In genomic region chr19:47239152-47239551, GRCh38 we compare ENCODE assay signal across 11 cellular contexts. TPM values are rescaled to one million over a fixed set of nuclear protein-coding genes. Genes with fewer than 3 reads are reported as not detected.
DNase-seq lines count a peak whose midpoint lies in the region; ATAC-seq and TF ChIP-seq lines count a peak whose summit lies in the region.
"Had no signal": no experiment of that assay in that cellular context is flagged by ENCODE, and none has a peak within 500 bp of the region (broad histone marks: within the 10 kb centered on the region; RNA-seq: fewer than 3 reads in every experiment).

No MANE protein-coding gene starts in this region.

- 17 to 40% methylated on average over 2 to 13 of the region's 16 CpGs for WGBS in transverse colon (ENCODE audit: low coverage in 1 of 2), 2 donors

- TF ChIP-seq CTCF in lower lobe of right lung (IDR thresholded peaks at IDR 0.05) (no peak), transverse colon (IDR thresholded peaks at IDR 0.05) (no peak)

- POLR2A ChIA-PET in activated naive CD8-positive, alpha-beta T cell treated with anti-CD3 and anti-CD28 coated beads, Interleukin-2, amount 10 ng/mL, durations not matched to agents 7 days and 5 days (lab: Charles Lee): interaction anchor here (0.6 to 3.3 kb wide), 3 partner anchors 10 to 28 kb away, joined by 3 to 30 read pairs (median 4); no protein-coding TSS in a partner anchor

- no peak for DNase-seq in activated naive CD4-positive, alpha-beta T cell treated with Interleukin-2 at 50 U/mL for 16 hours
- DNase-seq in activated naive CD8-positive, alpha-beta T cell treated with anti-CD3 and anti-CD28 coated beads, Interleukin-2, amount 10 ng/mL, durations not matched to agents 7 days and 5 days: peak; percentile 41
- no peak for DNase-seq in lower lobe of right lung
- no peak for DNase-seq in transverse colon
- DNase-seq in GM19238 (ENCODE audit: insufficient read length, low spot score): no peak
- no peak for DNase-seq in NCI-H226
- no peak for DNase-seq in NCI-H187 treated with DMSO at 0.1 percent for 48 hours (lab: John Stamatoyannopoulos, UW)
- DNase-seq: DND-41, KBM-7 had no signal

- ATAC-seq in activated naive CD8-positive, alpha-beta T cell treated with anti-CD3 and anti-CD28 coated beads, Interleukin-2, amount 10 ng/mL, durations not matched to agents 7 days and 5 days (ENCODE audit: low read depth): no peak
- ATAC-seq in lower lobe of right lung: no peak

- no peak for TF ChIP-seq POLR2A in transverse colon (IDR thresholded peaks at IDR 0.05)

- H3K9me3 ChIP-seq in lower lobe of right lung: no peaks in the 10 kb centered on the region
- no peaks in the 10 kb centered on the region for H3K9me3 ChIP-seq in transverse colon

- peak overlapping the region; percentile 25 for H3K27ac Mint-ChIP-seq in activated naive CD4-positive, alpha-beta T cell treated with anti-CD3 and anti-CD28 coated beads, Interleukin-2, amount 50 U/mL, for 24 hours
- H3K27ac Mint-ChIP-seq in activated naive CD8-positive, alpha-beta T cell treated with anti-CD3 and anti-CD28 coated beads, Interleukin-2, amount 10 ng/mL, durations not matched to agents 7 days and 5 days: peak overlapping the region; percentile 71

- H3K4me1 ChIP-seq in lower lobe of right lung (peaks cover 34% of the 10 kb centered on the region), transverse colon (peaks cover 8 to 39% (median 32%) of the 10 kb centered on the region in 4 donors)

- H3K27ac ChIP-seq in lower lobe of right lung (no peak overlapping the region), transverse colon (peak overlapping the region in 1 of 4 donors; percentile 4)
- H3K27ac ChIP-seq: SK-N-MC had no signal

- H3K27me3 ChIP-seq in lower lobe of right lung (ENCODE audit: low read depth): peaks cover 14% of the 10 kb centered on the region
- peaks cover 23% of the 10 kb centered on the region for H3K27me3 ChIP-seq in transverse colon

- H3K4me3 Mint-ChIP-seq in activated naive CD4-positive, alpha-beta T cell treated with anti-CD3 and anti-CD28 coated beads, Interleukin-2, amount 50 U/mL, for 24 hours: peak overlapping the region; percentile 66
- peak overlapping the region; percentile 76 for H3K4me3 Mint-ChIP-seq in activated naive CD8-positive, alpha-beta T cell treated with anti-CD3 and anti-CD28 coated beads, Interleukin-2, amount 10 ng/mL, durations not matched to agents 7 days and 5 days

- H3K4me1 Mint-ChIP-seq in activated naive CD4-positive, alpha-beta T cell treated with anti-CD3 and anti-CD28 coated beads, Interleukin-2, amount 50 U/mL, for 24 hours: peaks cover 16% of the 10 kb centered on the region
- H3K4me1 Mint-ChIP-seq in activated naive CD8-positive, alpha-beta T cell treated with anti-CD3 and anti-CD28 coated beads, Interleukin-2, amount 10 ng/mL, durations not matched to agents 7 days and 5 days: peaks cover 15% of the 10 kb centered on the region

- intact Hi-C loops in lower lobe of right lung (cut with DNase I): no loop called here
- intact Hi-C loops in transverse colon (cut with DNase I; ENCODE audit: low total_unique reads): no loop called here

- in situ Hi-C loops in transverse colon (cut with MboI; ENCODE audit: low pct_ligation_motif_present in 1 of 4, low pct_unique_long_range_greater_than_20kb in 1 of 4, low sequenced_read_pairs in 3 of 4): no loop called here

- H3K36me3 Mint-ChIP-seq in activated naive CD4-positive, alpha-beta T cell treated with anti-CD3 and anti-CD28 coated beads, Interleukin-2, amount 50 U/mL, for 24 hours: peaks cover 2% of the 10 kb centered on the region
- no peaks in the 10 kb centered on the region for H3K36me3 Mint-ChIP-seq in activated naive CD8-positive, alpha-beta T cell treated with anti-CD3 and anti-CD28 coated beads, Interleukin-2, amount 10 ng/mL, durations not matched to agents 7 days and 5 days

- no peaks in the 10 kb centered on the region for H3K27me3 Mint-ChIP-seq in activated naive CD4-positive, alpha-beta T cell treated with anti-CD3 and anti-CD28 coated beads, Interleukin-2, amount 50 U/mL, for 24 hours
- peaks cover 8% of the 10 kb centered on the region for H3K27me3 Mint-ChIP-seq in activated naive CD8-positive, alpha-beta T cell treated with anti-CD3 and anti-CD28 coated beads, Interleukin-2, amount 10 ng/mL, durations not matched to agents 7 days and 5 days

- H3K9me3 Mint-ChIP-seq in activated naive CD4-positive, alpha-beta T cell treated with anti-CD3 and anti-CD28 coated beads, Interleukin-2, amount 50 U/mL, for 24 hours: no peaks in the 10 kb centered on the region
- H3K9me3 Mint-ChIP-seq in activated naive CD8-positive, alpha-beta T cell treated with anti-CD3 and anti-CD28 coated beads, Interleukin-2, amount 10 ng/mL, durations not matched to agents 7 days and 5 days: no peaks in the 10 kb centered on the region

- H3K36me3 ChIP-seq in lower lobe of right lung (no peaks in the 10 kb centered on the region), transverse colon (no peaks in the 10 kb centered on the region)

- peak overlapping the region; percentile 34 for H3K4me3 ChIP-seq in lower lobe of right lung
- peak overlapping the region in 3 of 4 donors; percentile 4 to 27 (median 25) for H3K4me3 ChIP-seq in transverse colon
- H3K4me3 ChIP-seq: SK-N-MC had no signal

- no peak for TF ChIP-seq EP300 in transverse colon (IDR thresholded peaks at IDR 0.05; ENCODE audit: low read depth)

RNA-seq across cellular contexts. Expression of gene BBC3, which starts 8.2 kb away (rescaled TPM):
- total RNA-seq in activated naive CD8-positive, alpha-beta T cell treated with anti-CD3 and anti-CD28 coated beads, Interleukin-2, amount 10 ng/mL, durations not matched to agents 7 days and 5 days: 10 to 100 TPM; 29.5 to 29.9 TPM
- total RNA-seq in lower lobe of right lung (18.5 TPM), transverse colon (10 to 100 TPM; 10.9 to 31.0 (median 14.4) TPM)

RNA-seq across cellular contexts. Expression of gene CCDC9, which starts 17.2 kb away (rescaled TPM):
- total RNA-seq in activated naive CD8-positive, alpha-beta T cell treated with anti-CD3 and anti-CD28 coated beads, Interleukin-2, amount 10 ng/mL, durations not matched to agents 7 days and 5 days: 10 to 100 TPM; 37.8 to 39.6 TPM
- total RNA-seq in lower lobe of right lung (30.7 TPM), transverse colon (10 to 100 TPM; 20.9 to 27.5 (median 22.4) TPM)

RNA-seq across cellular contexts. Expression of gene INAFM1, which starts 35.5 kb away (rescaled TPM):
- total RNA-seq in activated naive CD8-positive, alpha-beta T cell treated with anti-CD3 and anti-CD28 coated beads, Interleukin-2, amount 10 ng/mL, durations not matched to agents 7 days and 5 days: 10 to 100 TPM; 14.2 to 15.4 TPM
- total RNA-seq in lower lobe of right lung (18.0 TPM), transverse colon (10 to 100 TPM in 2 of 4 donors, 1 to 10 TPM in 2; 7.2 to 17.2 (median 9.6) TPM)
